13 cellular contexts compared by ENCODE assay signal in genomic region chr22:27135582-27135981, GRCh38.
A peak's percentile ranks its signal among the peaks of the same experiment; 100 is the strongest.
DNase-seq lines count a peak whose midpoint lies in the region; ATAC-seq and TF ChIP-seq lines count a peak whose summit lies in the region.
"Had no signal": no experiment of that assay in that cellular context is flagged by ENCODE, and none has a peak within 500 bp of the region (broad histone marks: within the 10 kb centered on the region; RNA-seq: fewer than 3 reads in every experiment).

No MANE protein-coding gene starts in this region.

- peaks cover 8% of the 10 kb centered on the region for H3K9me3 Mint-ChIP-seq in osteocyte (ENCODE audit: unreplicated experiment)
- peaks cover 5% of the 10 kb centered on the region for H3K9me3 Mint-ChIP-seq in activated CD4-positive, alpha-beta memory T cell treated with anti-CD3 and anti-CD28 coated beads, Interleukin-2, amount 10 ng/mL, durations not matched to agents 7 days and 5 days

- no peaks in the 10 kb centered on the region for H3K27me3 Mint-ChIP-seq in osteocyte (ENCODE audit: unreplicated experiment)
- no peaks in the 10 kb centered on the region for H3K27me3 Mint-ChIP-seq in activated CD4-positive, alpha-beta memory T cell treated with anti-CD3 and anti-CD28 coated beads, Interleukin-2, amount 10 ng/mL, durations not matched to agents 7 days and 5 days

- intact Hi-C loops in posterior vena cava (cut with DNase I): no loop called here

- DNase-seq in EH (ENCODE audit: low read depth) (peak; percentile 82), NCI-H82 treated with DMSO at 0.1 percent for 48 hours (lab: John Stamatoyannopoulos, UW; ENCODE audit: unreplicated experiment) (peak; percentile 19), fibroblast of gingiva (ENCODE audit: low read depth) (peak; percentile 7), osteocyte (ENCODE audit: extremely low spot score, unreplicated experiment) (no peak), GM13976 (ENCODE audit: low spot score) (no peak), posterior vena cava (ENCODE audit: low spot score) (no peak)
- DNase-seq in activated CD4-positive, alpha-beta memory T cell treated with anti-CD3 and anti-CD28 coated beads, Interleukin-2, amount 10 ng/mL, durations not matched to agents 7 days and 5 days: no peak
- DNase-seq: activated CD4-positive, alpha-beta T cell treated with anti-CD3 and anti-CD28 coated beads for 1 hour; activated T-cell treated with anti-CD3 and anti-CD28 coated beads, Interleukin-2, amount 50 U/mL, for 48 hours; aorta; NCI-H1694; sigmoid colon had no signal

- CTCF ChIA-PET in activated CD4-positive, alpha-beta memory T cell treated with anti-CD3 and anti-CD28 coated beads, Interleukin-2, amount 10 ng/mL, durations not matched to agents 7 days and 5 days (lab: Charles Lee): no interaction called here

- POLR2A ChIA-PET in activated CD4-positive, alpha-beta memory T cell treated with anti-CD3 and anti-CD28 coated beads, Interleukin-2, amount 10 ng/mL, durations not matched to agents 7 days and 5 days (lab: Charles Lee): no interaction called here

- H3K27ac Mint-ChIP-seq in osteocyte (ENCODE audit: unreplicated experiment): peak overlapping the region; percentile 94
- no peak overlapping the region for H3K27ac Mint-ChIP-seq in activated CD4-positive, alpha-beta memory T cell treated with anti-CD3 and anti-CD28 coated beads, Interleukin-2, amount 10 ng/mL, durations not matched to agents 7 days and 5 days

- in situ Hi-C loops in GM13976 (cut with MboI; ENCODE audit: low sequenced_read_pairs, unreplicated experiment): no loop called here

- ATAC-seq in HG03442 (IDR thresholded peaks at IDR 0.05; ENCODE audit: unreplicated experiment): no peak

- H3K4me3 Mint-ChIP-seq in osteocyte (ENCODE audit: unreplicated experiment): no peak overlapping the region
- no peak overlapping the region for H3K4me3 Mint-ChIP-seq in activated CD4-positive, alpha-beta memory T cell treated with anti-CD3 and anti-CD28 coated beads, Interleukin-2, amount 10 ng/mL, durations not matched to agents 7 days and 5 days

- no peak for TF ChIP-seq CTCF in osteocyte (IDR thresholded peaks at IDR 0.05)
- no peak for TF ChIP-seq CTCF in GM13976 (IDR thresholded peaks at IDR 0.05; ENCODE audit: borderline replicate concordance, control extremely low read depth, extremely low read depth, insufficient read depth, missing control alignments)

- no peaks in the 10 kb centered on the region for H3K36me3 Mint-ChIP-seq in osteocyte (ENCODE audit: unreplicated experiment)
- H3K36me3 Mint-ChIP-seq in activated CD4-positive, alpha-beta memory T cell treated with anti-CD3 and anti-CD28 coated beads, Interleukin-2, amount 10 ng/mL, durations not matched to agents 7 days and 5 days (ENCODE audit: low read depth): no peaks in the 10 kb centered on the region

- peaks cover 84% of the 10 kb centered on the region for H3K4me1 Mint-ChIP-seq in osteocyte (ENCODE audit: unreplicated experiment)
- H3K4me1 Mint-ChIP-seq in activated CD4-positive, alpha-beta memory T cell treated with anti-CD3 and anti-CD28 coated beads, Interleukin-2, amount 10 ng/mL, durations not matched to agents 7 days and 5 days: peaks cover 9% of the 10 kb centered on the region

Comparison
In these comparisons a context has a peak if more than half of its experiments do, and no peak if none do; other contexts are left out.
1. DNase-seq: peak in EH (single experiment), NCI-H82 treated with DMSO at 0.1 percent for 48 hours (single experiment) and fibroblast of gingiva (single experiment); none in osteocyte (single experiment), activated CD4-positive, alpha-beta memory T cell treated with anti-CD3 and anti-CD28 coated beads, Interleukin-2, amount 10 ng/mL, durations not matched to agents 7 days and 5 days (single experiment), GM13976 (single experiment) and posterior vena cava (single experiment).